8 cellular contexts compared by ENCODE assay signal in the genomic region with DNA sequence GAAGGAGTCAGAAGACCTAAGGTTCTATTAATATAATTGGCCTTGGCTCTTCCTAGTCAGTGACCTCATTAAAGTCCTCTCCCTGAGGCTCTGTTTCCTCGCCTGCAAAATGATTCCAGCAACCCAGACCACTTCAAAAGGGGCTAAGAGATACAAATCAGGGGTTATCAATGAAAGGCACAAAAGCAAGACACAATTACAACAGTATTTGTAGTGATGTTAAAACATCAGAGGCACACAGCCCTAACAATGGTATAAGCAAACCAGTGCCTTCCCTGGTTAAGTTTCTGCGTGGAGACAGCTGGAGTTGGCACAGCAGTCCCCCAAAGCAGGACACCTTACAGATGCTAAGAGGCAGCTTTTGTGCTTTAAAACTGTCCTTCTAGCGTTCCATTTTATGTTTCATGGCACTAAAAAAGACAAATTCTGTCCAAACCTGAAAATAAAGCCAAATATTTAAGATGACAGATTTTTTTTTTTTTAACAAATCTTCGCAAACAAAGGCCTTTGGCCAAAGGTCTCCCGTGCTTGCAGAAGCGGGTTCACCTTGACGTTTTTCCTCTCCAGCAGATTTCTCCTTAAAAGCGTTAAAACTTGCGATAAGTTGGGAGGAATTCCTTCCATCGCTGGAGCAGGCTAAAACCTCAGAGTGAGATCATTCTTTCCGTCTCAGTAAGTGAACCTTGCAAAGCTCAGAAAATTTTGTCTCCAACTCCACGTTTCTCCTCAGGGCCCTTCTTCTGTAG. TPM values are rescaled to one million over a fixed set of nuclear protein-coding genes. Genes with fewer than 3 reads are reported as not detected.
DNase-seq lines count a peak whose midpoint lies in the region; ATAC-seq lines count a peak whose summit lies in the region.

No MANE protein-coding gene starts in this region.

- H3K4me1 Mint-ChIP-seq in T-helper 2 cell treated with Interferon-gamma antibody and Interleukin-4, amounts not matched to agents 5 μg/mL and 100 μg/mL, for 36 hours (ENCODE audit: low read depth) = peaks cover 24% of the 10 kb centered on the region
- H3K4me1 Mint-ChIP-seq in naive thymus-derived CD4-positive, alpha-beta T cell = peaks cover 25 to 51% (median 37%) of the 10 kb centered on the region in 7 donors

- no peaks in the 10 kb centered on the region for H3K36me3 ChIP-seq in esophagus (ENCODE audit: control insufficient read depth in 2 of 2, insufficient read depth in 2 of 2, low read length in 1 of 2)
- no peaks in the 10 kb centered on the region for H3K36me3 ChIP-seq in naive thymus-derived CD4-positive, alpha-beta T cell (ENCODE audit: control insufficient read depth in 2 of 3, insufficient read depth in 3 of 3, low read length in 3 of 3)

- H3K4me1 ChIP-seq in esophagus (ENCODE audit: control insufficient read depth in 2 of 2, insufficient read depth in 2 of 2, low read length in 1 of 2) = peaks cover 0 to 3% of the 10 kb centered on the region in 2 donors
- peaks cover 23 to 25% of the 10 kb centered on the region in 2 donors for H3K4me1 ChIP-seq in naive thymus-derived CD4-positive, alpha-beta T cell (ENCODE audit: control insufficient read depth in 2 of 2, insufficient read depth in 2 of 2, low read length in 2 of 2)

- H3K36me3 Mint-ChIP-seq in T-helper 2 cell treated with Interferon-gamma antibody and Interleukin-4, amounts not matched to agents 5 μg/mL and 100 μg/mL, for 36 hours (ENCODE audit: low read depth) = peaks cover 27% of the 10 kb centered on the region
- H3K36me3 Mint-ChIP-seq in naive thymus-derived CD4-positive, alpha-beta T cell = peaks cover 0 to 26% (median 16%) of the 10 kb centered on the region in 5 donors

- CTCF ChIA-PET in naive thymus-derived CD4-positive, alpha-beta T cell (lab: Charles Lee) = no interaction called here

- peak overlapping the region; percentile 96 for H3K27ac Mint-ChIP-seq in T-helper 2 cell treated with Interferon-gamma antibody and Interleukin-4, amounts not matched to agents 5 μg/mL and 100 μg/mL, for 36 hours
- H3K27ac Mint-ChIP-seq in naive thymus-derived CD4-positive, alpha-beta T cell = peak overlapping the region; percentile 90 to 98 (median 95)

- H3K27ac ChIP-seq in esophagus (ENCODE audit: low read depth in 2 of 2, low read length in 1 of 2) = peak overlapping the region; percentile 90 to 94
- peak overlapping the region; percentile 80 for H3K27ac ChIP-seq in naive thymus-derived CD4-positive, alpha-beta T cell (ENCODE audit: low read depth, low read length)

- POLR2A ChIA-PET in naive thymus-derived CD4-positive, alpha-beta T cell (lab: Charles Lee) = interaction anchor here (0.6 to 0.7 kb wide), 4 partner anchors 8 to 1535 kb away, joined by 3 to 11 read pairs (median 6); no protein-coding TSS in a partner anchor

- ATAC-seq in HG03064 (IDR thresholded peaks at IDR 0.05; ENCODE audit: low read depth, unreplicated experiment) (peak; percentile 4), GM21717 (IDR thresholded peaks at IDR 0.05; ENCODE audit: unreplicated experiment) (no peak), GM21529 (IDR thresholded peaks at IDR 0.05; ENCODE audit: unreplicated experiment) (no peak), GM18519 (IDR thresholded peaks at IDR 0.05; ENCODE audit: low FRiP score, unreplicated experiment) (no peak)
- no peak for ATAC-seq in naive thymus-derived CD4-positive, alpha-beta T cell

- H3K9me3 Mint-ChIP-seq in T-helper 2 cell treated with Interferon-gamma antibody and Interleukin-4, amounts not matched to agents 5 μg/mL and 100 μg/mL, for 36 hours = peaks cover 11% of the 10 kb centered on the region
- H3K9me3 Mint-ChIP-seq in naive thymus-derived CD4-positive, alpha-beta T cell = peaks cover 0 to 9% (median 0%) of the 10 kb centered on the region in 11 donors

- no peaks in the 10 kb centered on the region for H3K9me3 ChIP-seq in esophagus (ENCODE audit: control insufficient read depth in 2 of 2, insufficient read depth in 1 of 2, low read depth in 1 of 2, low read length in 1 of 2)
- H3K9me3 ChIP-seq in naive thymus-derived CD4-positive, alpha-beta T cell (ENCODE audit: control insufficient read depth in 2 of 3, low read length in 3 of 3) = no peaks in the 10 kb centered on the region

- DNase-seq in ELR (ENCODE audit: low read depth) = peak; percentile 53
- DNase-seq in T-helper 2 cell treated with Interferon-gamma antibody and Interleukin-4, amounts not matched to agents 5 μg/mL and 100 μg/mL, for 36 hours (ENCODE audit: low spot score) = no peak
- peak in 4 of 9 donors; percentile 4 to 24 (median 7) for DNase-seq in naive thymus-derived CD4-positive, alpha-beta T cell

- WGBS in esophagus, 2 donors = 4 to 6% methylated on average over 12 of the region's 12 CpGs

- no peaks in the 10 kb centered on the region for H3K27me3 ChIP-seq in esophagus (ENCODE audit: control insufficient read depth in 1 of 2, insufficient read depth in 2 of 2, low read length in 2 of 2)
- no peaks in the 10 kb centered on the region for H3K27me3 ChIP-seq in naive thymus-derived CD4-positive, alpha-beta T cell (ENCODE audit: control insufficient read depth in 2 of 2, insufficient read depth in 2 of 2, low read length in 2 of 2)

- peaks cover 4% of the 10 kb centered on the region for H3K27me3 Mint-ChIP-seq in T-helper 2 cell treated with Interferon-gamma antibody and Interleukin-4, amounts not matched to agents 5 μg/mL and 100 μg/mL, for 36 hours (ENCODE audit: low read depth)
- peaks cover 0 to 2% (median 0%) of the 10 kb centered on the region in 5 donors for H3K27me3 Mint-ChIP-seq in naive thymus-derived CD4-positive, alpha-beta T cell

- peak overlapping the region; percentile 97 for H3K4me3 Mint-ChIP-seq in T-helper 2 cell treated with Interferon-gamma antibody and Interleukin-4, amounts not matched to agents 5 μg/mL and 100 μg/mL, for 36 hours
- H3K4me3 Mint-ChIP-seq in naive thymus-derived CD4-positive, alpha-beta T cell = peak overlapping the region; percentile 92 to 99 (median 94)

- intact Hi-C loops in naive thymus-derived CD4-positive, alpha-beta T cell (cut with micrococcal nuclease) = loop anchor here (1.0 to 10.0 kb wide), 7 partner anchors 35 to 975 kb away; partner anchors contain the start of genes POLR2M (in 2 of the 2) and RFX7 (in 1 of the 2)

- peak overlapping the region; percentile 77 to 80 for H3K4me3 ChIP-seq in esophagus (ENCODE audit: low read depth in 1 of 2, low read length in 2 of 2)
- H3K4me3 ChIP-seq in naive thymus-derived CD4-positive, alpha-beta T cell (ENCODE audit: low read length) = peak overlapping the region; percentile 86

RNA-seq across cellular contexts. Expression of gene ZNF280D, which starts 1.0 kb away (rescaled TPM):
- 10 to 100 TPM in 1 of 2 donors, 1 to 10 TPM in 1; 7.1 to 13.2 TPM for polyA plus RNA-seq in esophagus
- 10 to 100 TPM; 36.9 to 59.0 (median 41.1) TPM for total RNA-seq in naive thymus-derived CD4-positive, alpha-beta T cell
- 10 to 100 TPM in 1 of 2 donors, 1 to 10 TPM in 1; 9.3 to 17.6 TPM for polyA plus RNA-seq in naive thymus-derived CD4-positive, alpha-beta T cell
